In genomic region chr1:198856601-198857000, GRCh38 we compare ENCODE assay signal across 31 cellular contexts.
"Had no signal": no experiment of that assay in that cellular context is flagged by ENCODE, and none has a peak within 500 bp of the region (broad histone marks: within the 10 kb centered on the region; RNA-seq: fewer than 3 reads in every experiment).

No MANE protein-coding gene starts in this region.

- H3K4me1 ChIP-seq: esophagus muscularis mucosa, left ventricle myocardium inferior, neural progenitor cell, parathyroid adenoma, psoas muscle, sigmoid colon, stomach, tibial artery, upper lobe of right lung had no signal

- H3K9me3 ChIP-seq: esophagus muscularis mucosa, left ventricle myocardium inferior, psoas muscle, sigmoid colon, stomach, tibial artery, upper lobe of right lung had no signal

- H3K79me2 ChIP-seq: parathyroid adenoma had no signal

- ATAC-seq: activated CD4-positive, alpha-beta T cell treated with anti-CD3 and anti-CD28 coated beads for 36 hours; naive thymus-derived CD4-positive, alpha-beta T cell; psoas muscle; stimulated activated naive B cell treated with anti-CD40 and anti-IgM and Interleukin-4, amounts not matched to agents 10 μg/mL and 1 μg/mL and 100 μg/mL, for 72 hours; upper lobe of right lung had no signal

- H3K27ac ChIP-seq: brain microvascular endothelial cell, esophagus muscularis mucosa, left ventricle myocardium inferior, neural progenitor cell, parathyroid adenoma, psoas muscle, sigmoid colon, stomach, tibial artery, upper lobe of right lung had no signal

- H3K4me3 ChIP-seq: esophagus muscularis mucosa, left ventricle myocardium inferior, lung, neural progenitor cell, psoas muscle, sigmoid colon, stomach, tibial artery, upper lobe of right lung had no signal

- H2AFZ ChIP-seq: neural progenitor cell, parathyroid adenoma had no signal

- H3K9ac ChIP-seq: neural progenitor cell, parathyroid adenoma had no signal

- H3K36me3 ChIP-seq: neural progenitor cell, sigmoid colon, stomach, tibial artery, upper lobe of right lung had no signal

- H3K27me3 ChIP-seq: brain microvascular endothelial cell, esophagus muscularis mucosa, neural progenitor cell, sigmoid colon, stomach, tibial artery, upper lobe of right lung had no signal

- H3K4me2 ChIP-seq: neural progenitor cell had no signal

- DNase-seq: activated CD4-positive, alpha-beta T cell treated with anti-CD3 and anti-CD28 coated beads for 36 hours; activated CD4-positive, alpha-beta T cell treated with anti-CD3 and anti-CD28 coated beads, Interleukin-2, amount 50 U/mL, for 4 hours; activated CD4-positive, CD25-positive, alpha-beta regulatory T cell; activated CD8-positive, alpha-beta memory T cell treated with anti-CD3 and anti-CD28 coated beads, Interleukin-2, amount 50 U/mL, for 4 hours; activated gamma-delta T cell; activated naive CD4-positive, alpha-beta T cell treated with anti-CD3 and anti-CD28 coated beads, Interleukin-2, amount 10 ng/mL, durations not matched to agents 7 days and 5 days; activated naive CD8-positive, alpha-beta T cell treated with anti-CD3 and anti-CD28 coated beads, Interleukin-2, amount 10 ng/mL, durations not matched to agents 7 days and 5 days; activated T-cell treated with anti-CD3 and anti-CD28 coated beads, Interleukin-2, amount 50 U/mL, for 1 hour; amniotic stem cell; brain microvascular endothelial cell; effector CD4-positive, alpha-beta T cell; foreskin melanocyte; left ventricle myocardium inferior; naive thymus-derived CD4-positive, alpha-beta T cell; occipital lobe; psoas muscle; sigmoid colon; small intestine; stimulated activated CD4-positive, alpha-beta T cell treated with anti-CD3 and anti-CD28 coated beads, Interleukin-1b, Interleukin-23, amount 100 ng/mL, for 48 hours; stimulated activated CD4-positive, alpha-beta T cell treated with anti-CD3 and anti-CD28 coated beads, Interleukin-4, amount 100 ng/mL, for 4 hours; stimulated activated naive B cell treated with anti-CD40 and anti-IgM and Interleukin-4, amounts not matched to agents 10 μg/mL and 1 μg/mL and 100 μg/mL, for 72 hours; stomach; T-helper 1 cell; tibial artery; upper lobe of right lung had no signal

- FAIRE-seq: astrocyte, islet of Langerhans, small intestine had no signal
